17 cellular contexts compared by ENCODE assay signal in genomic region chr5:142181547-142182191, GRCh38.
A peak's percentile ranks its signal among the peaks of the same experiment; 100 is the strongest.
DNase-seq lines count a peak whose midpoint lies in the region; ATAC-seq, FAIRE-seq and TF ChIP-seq lines count a peak whose summit lies in the region.
"Had no signal": no experiment of that assay in that cellular context is flagged by ENCODE, and none has a peak within 500 bp of the region (broad histone marks: within the 10 kb centered on the region; RNA-seq: fewer than 3 reads in every experiment).

No MANE protein-coding gene starts in this region.

- H3K14ac ChIP-seq in H9 (ENCODE audit: insufficient read depth, low read length) = no peak overlapping the region

- no peak overlapping the region for H2BK5ac ChIP-seq in H9 (ENCODE audit: insufficient read length, low read length)

- H4K20me1 ChIP-seq in H9 (ENCODE audit: control insufficient read depth, insufficient read depth, insufficient read length) (no peaks in the 10 kb centered on the region), K562 (replicated peaks; ENCODE audit: control insufficient read depth, insufficient read depth, low read length) (peaks cover 3% of the 10 kb centered on the region; the same call in 1 of the 2 replicates)

- H2AK5ac ChIP-seq in H9 (ENCODE audit: insufficient read length, low read length) = no peak overlapping the region

- H3K79me1 ChIP-seq in H9 (ENCODE audit: insufficient read depth, low read depth, low read length, poor library complexity, severe bottlenecking) = no peaks in the 10 kb centered on the region

- intact Hi-C loops in K562 (cut with micrococcal nuclease) (no loop called here), esophagus muscularis mucosa (cut with DNase I) (no loop called here)

- H3K27me3 ChIP-seq in H9 (ENCODE audit: insufficient read depth, low read length) (no peaks in the 10 kb centered on the region; the same call in 1 of the 2 replicates), K562 (ENCODE audit: control insufficient read depth in 2 of 2, insufficient read depth in 2 of 2, low read length in 2 of 2) (peaks cover 29 to 45% of the 10 kb centered on the region in 2 experiments; a peak in 4 of 5 replicates), esophagus muscularis mucosa (no peaks in the 10 kb centered on the region), suprapubic skin (no peaks in the 10 kb centered on the region)

- H3K4me1 ChIP-seq in A549 (no peaks in the 10 kb centered on the region), H9 (ENCODE audit: insufficient read depth, low read length) (no peaks in the 10 kb centered on the region), K562 (replicated peaks in 1 of 2; ENCODE audit: control insufficient read depth in 2 of 2, insufficient read depth in 2 of 2, low read length in 2 of 2) (peaks cover 0 to 4% of the 10 kb centered on the region in 2 experiments; a peak in 3 of 5 replicates), esophagus muscularis mucosa (peaks cover 0 to 2% (median under 1%) of the 10 kb centered on the region in 4 donors), suprapubic skin (no peaks in the 10 kb centered on the region)
- H3K4me1 ChIP-seq: HAP-1 had no signal

- no peak overlapping the region for H4K91ac ChIP-seq in H9 (ENCODE audit: insufficient read length, low read depth, low read length)

- no peaks in the 10 kb centered on the region for H3K36me3 Mint-ChIP-seq in H9 (ENCODE audit: insufficient read depth in 1 of 3, low read depth in 3 of 3)
- H3K36me3 Mint-ChIP-seq in neural crest cell (ENCODE audit: low read depth) = no peaks in the 10 kb centered on the region

- TF ChIP-seq CTCF in A549 (IDR thresholded peaks at IDR 0.05) (no peak), H9 (conservative IDR thresholded peaks at IDR 0.05) (no peak), K562 (IDR thresholded peaks at IDR 0.05 in 2 of 3, conservative IDR thresholded peaks at IDR 0.05 in 1 of 3; ENCODE audit: insufficient read depth in 2 of 3, low read depth in 1 of 3, low read length in 3 of 3) (no peak), neural crest cell (conservative IDR thresholded peaks at IDR 0.05) (no peak), esophagus muscularis mucosa (IDR thresholded peaks at IDR 0.05) (no peak), suprapubic skin (IDR thresholded peaks at IDR 0.05) (no peak)

- H3K27me3 Mint-ChIP-seq in H9 (ENCODE audit: low read depth) (no peaks in the 10 kb centered on the region), neural crest cell (ENCODE audit: low read depth) (no peaks in the 10 kb centered on the region)

- H3K9me3 Mint-ChIP-seq in H9 (no peaks in the 10 kb centered on the region; a peak in 1 of 5 replicates), neural crest cell (no peaks in the 10 kb centered on the region)

- no peaks in the 10 kb centered on the region for H3K79me2 ChIP-seq in H9 (ENCODE audit: insufficient read depth, low read length)
- H3K79me2 ChIP-seq in K562 (ENCODE audit: control insufficient read depth, insufficient read depth, low read length) = no peaks in the 10 kb centered on the region

- H3K4me1 Mint-ChIP-seq in H9 (peaks cover 28 to 34% of the 10 kb centered on the region in 2 experiments), neural crest cell (peaks cover 11% of the 10 kb centered on the region)

- TF ChIP-seq RAD21 in A549 (conservative IDR thresholded peaks at IDR 0.05 in 1 of 2, IDR thresholded peaks at IDR 0.05 in 1 of 2) = no peak
- no peak for TF ChIP-seq RAD21 in K562 (CRISPR knock-in tag; conservative IDR thresholded peaks at IDR 0.05 in 1 of 2, IDR thresholded peaks at IDR 0.05 in 1 of 2)

- no peak overlapping the region for H4K8ac ChIP-seq in H9 (replicated peaks; ENCODE audit: insufficient read length, low read depth, low read length)

- H2BK15ac ChIP-seq in H9 (ENCODE audit: low read depth, low read length) = no peak overlapping the region

- BruUV-seq in K562 (replicated peaks; lab: Mats Ljungman, UMichigan) = no TSS peak

- no peaks in the 10 kb centered on the region for H3K9me1 ChIP-seq in K562 (ENCODE audit: control insufficient read depth, insufficient read depth, low read length)

- POLR2A ChIA-PET in A549 (lab: Yijun Ruan, JAX) (interaction anchor here (0.5 kb wide), 1 partner anchor 24 kb away, joined by 5 read pairs; no protein-coding TSS in a partner anchor), K562 (lab: Yijun Ruan, JAX) (interaction anchor here (0.6 kb wide), 1 partner anchor 78 kb away, joined by 3 read pairs; no protein-coding TSS in a partner anchor)

- H3K4me3 ChIP-seq in A549 = no peak overlapping the region
- no peak overlapping the region for H3K4me3 ChIP-seq in K562
- H3K4me3 ChIP-seq in esophagus muscularis mucosa = no peak overlapping the region
- H3K4me3 ChIP-seq in suprapubic skin = no peak overlapping the region
- H3K4me3 ChIP-seq: HAP-1 had no signal

- H3K4ac ChIP-seq in H9 (ENCODE audit: low read depth, low read length) = no peak overlapping the region

- H3K18ac ChIP-seq in H9 (ENCODE audit: insufficient read length, low read depth, low read length) = no peak overlapping the region

- H3K9ac ChIP-seq in H9 (ENCODE audit: extremely low read depth, insufficient read length, low read length) (no peak overlapping the region), K562 (ENCODE audit: insufficient read depth in 1 of 2, low read depth in 2 of 2, low read length in 2 of 2) (no peak overlapping the region)

- 69% methylated on average over 8 of the region's 8 CpGs for WGBS in A549 (ENCODE audit: missing lambda C conversion rate)
- no CpG with 5 or more reads among the region's 8 CpGs for WGBS in H9 (ENCODE audit: extremely low coverage, insufficient read length, low lambda C conversion rate)
- 5% methylated on average over 7 of the region's 8 CpGs for WGBS in K562 (ENCODE audit: insufficient coverage, low coverage, missing lambda C conversion rate)
- WGBS in esophagus muscularis mucosa = 88% methylated on average over 8 of the region's 8 CpGs
- 83% methylated on average over 8 of the region's 8 CpGs for WGBS in suprapubic skin

- H3K27ac Mint-ChIP-seq in H9 (peak overlapping the region in 2 of 3 experiments; percentile 12 to 40; a peak in 3 of 7 replicates), neural crest cell (ENCODE audit: unreplicated experiment) (peak overlapping the region; percentile 37)

- TF ChIP-seq EP300 in A549 (IDR thresholded peaks at IDR 0.05) = no peak
- no peak for TF ChIP-seq EP300 in K562 (IDR thresholded peaks at IDR 0.05; ENCODE audit: low read length)
- TF ChIP-seq EP300 in esophagus muscularis mucosa (IDR thresholded peaks at IDR 0.05) = no peak
- TF ChIP-seq EP300 in suprapubic skin (IDR thresholded peaks at IDR 0.05) = no peak

- H3K4me3 Mint-ChIP-seq in H9 (no peak overlapping the region), neural crest cell (no peak overlapping the region)

- in situ Hi-C loops in K562 (cut with MboI) = no loop called here

- no peak overlapping the region for H3K4me2 ChIP-seq in A549
- H3K4me2 ChIP-seq in H9 (ENCODE audit: insufficient read depth, insufficient read length, low read length) = no peak overlapping the region
- H3K4me2 ChIP-seq in K562 (ENCODE audit: insufficient read depth, low read length) = no peak overlapping the region

- H3K36me3 ChIP-seq in K562 (ENCODE audit: control insufficient read depth, insufficient read depth, low read length) = no peaks in the 10 kb centered on the region
- H3K36me3 ChIP-seq in esophagus muscularis mucosa = no peaks in the 10 kb centered on the region
- H3K36me3 ChIP-seq in suprapubic skin = no peaks in the 10 kb centered on the region
- H3K36me3 ChIP-seq: HAP-1 had no signal

- H2AFZ ChIP-seq in H9 (ENCODE audit: low read length) = no peak overlapping the region
- H2AFZ ChIP-seq in K562 (ENCODE audit: low read depth, low read length) = no peak overlapping the region

- no peak overlapping the region for H3K56ac ChIP-seq in H9 (ENCODE audit: insufficient read length, low read depth, low read length)

- no peak overlapping the region for H2BK12ac ChIP-seq in H9 (ENCODE audit: insufficient read length, low read depth, low read length)

- no peak overlapping the region for H3K27ac ChIP-seq in A549
- H3K27ac ChIP-seq in H9 (ENCODE audit: insufficient read length, low read depth, low read length) = no peak overlapping the region
- H3K27ac ChIP-seq in K562 (ENCODE audit: extremely low read depth, low read depth, low read length) = no peak overlapping the region
- H3K27ac ChIP-seq in esophagus muscularis mucosa (replicated peaks in 1 of 4) = no peak overlapping the region
- no peak overlapping the region for H3K27ac ChIP-seq in suprapubic skin

- H3K23me2 ChIP-seq in H9 (ENCODE audit: insufficient read length, low read depth, low read length, poor library complexity, severe bottlenecking) = no peaks in the 10 kb centered on the region

- no peak overlapping the region for H2BK20ac ChIP-seq in H9 (ENCODE audit: low read depth, low read length, poor library complexity, severe bottlenecking)

- H3K23ac ChIP-seq in H9 (ENCODE audit: insufficient read length, low read depth, low read length) = no peak overlapping the region

- DNase-seq in A549 (ENCODE audit: low read depth in 1 of 2, low spot score in 1 of 2) (no peak), H9 (no peak), K562 (ENCODE audit: extremely low read depth in 1 of 4, low spot score in 3 of 4) (no peak), neural crest cell (ENCODE audit: low read depth, low spot score) (no peak), esophagus muscularis mucosa (ENCODE audit: extremely low spot score) (no peak), suprapubic skin (ENCODE audit: low spot score in 2 of 2) (no peak)
- DNase-seq in NK-92 treated with Interleukin-12 subunit alpha and Interleukin-12 subunit beta, amount 100 ng/mL, for 24 hours (lab: John Stamatoyannopoulos, UW) = no peak
- DNase-seq: ACHN, COR-L47, DMS153, Kasumi-1, MM.1S, NCI-H187 treated with DMSO at 0.1 percent for 48 hours, NCI-H510A treated with DMSO at 0.1 percent for 48 hours, SHP77 had no signal

- FAIRE-seq in A549 (lab: Jason Lieb, UNC) (no peak), K562 (lab: Jason Lieb, UNC) (no peak)
- FAIRE-seq: RCC 7860 had no signal

- ATAC-seq in A549 (0 out of 6 replicates have a peak, but pooled peaks of 1 of the 2 experiments have one; percentile 23), K562 (peak; percentile 69)

- no peak overlapping the region for H2BK120ac ChIP-seq in H9 (ENCODE audit: low read depth, low read length, poor library complexity, severe bottlenecking)

- TF ChIP-seq POLR2A in A549 (IDR thresholded peaks at IDR 0.05; ENCODE audit: low read length) = no peak
- TF ChIP-seq POLR2A in K562 (conservative IDR thresholded peaks at IDR 0.05) = no peak
- TF ChIP-seq POLR2A in esophagus muscularis mucosa (IDR thresholded peaks at IDR 0.05; ENCODE audit: low read depth) = no peak
- no peak for TF ChIP-seq POLR2A in suprapubic skin (IDR thresholded peaks at IDR 0.05)

- CTCF ChIA-PET in A549 (lab: Yijun Ruan, JAX) (interaction anchor here (0.6 to 1.2 kb wide), 2 partner anchors 10 to 1017 kb away, joined by 3 to 4 read pairs; no protein-coding TSS in a partner anchor), K562 (lab: Yijun Ruan, JAX; ENCODE audit: low intra/inter-chr PET ratio) (no interaction called here)

- no peaks in the 10 kb centered on the region for H3K9me3 ChIP-seq in A549
- H3K9me3 ChIP-seq in H9 (ENCODE audit: control insufficient read depth, low read depth, low read length) = no peaks in the 10 kb centered on the region
- H3K9me3 ChIP-seq in K562 (replicated peaks; ENCODE audit: control insufficient read depth, insufficient read depth, low read depth, low read length) = no peaks in the 10 kb centered on the region
- no peaks in the 10 kb centered on the region for H3K9me3 ChIP-seq in esophagus muscularis mucosa
- H3K9me3 ChIP-seq in suprapubic skin = no peaks in the 10 kb centered on the region
- H3K9me3 ChIP-seq: HAP-1 had no signal

- no peak overlapping the region for H3T11ph ChIP-seq in H9 (ENCODE audit: low read length)

- H4K5ac ChIP-seq in H9 (ENCODE audit: insufficient read length, low read depth, low read length) = no peak overlapping the region

Comparison
In these comparisons a context has a peak if more than half of its experiments do, and no peak if none do; other contexts are left out.
1. Of the 35 proteins assayed by ChIP-seq in both K562 and A549: peak only in K562: USF2; only in A549: none; in both: CHD2; in neither: 33.